Comparison of ENCODE assay signal across 8 cellular contexts in genomic region chr3:43503067-43503728, GRCh38.
A peak's percentile ranks its signal among the peaks of the same experiment; 100 is the strongest.
DNase-seq lines count a peak whose midpoint lies in the region; ATAC-seq, FAIRE-seq and TF ChIP-seq lines count a peak whose summit lies in the region.

No MANE protein-coding gene starts in this region.

- no peak overlapping the region for H3K27ac ChIP-seq in OCI-LY7 (ENCODE audit: low read depth, low read length, poor library complexity, severe bottlenecking)

- peaks cover 25 to 41% of the 10 kb centered on the region in 2 donors for H3K4me1 Mint-ChIP-seq in effector memory CD8-positive, alpha-beta T cell (ENCODE audit: low read depth in 2 of 2)
- peaks cover 4% of the 10 kb centered on the region for H3K4me1 Mint-ChIP-seq in osteocyte (ENCODE audit: unreplicated experiment)

- TF ChIP-seq CTCF in GM12872 (IDR thresholded peaks at IDR 0.05; ENCODE audit: insufficient read depth, low read depth, low read length) (peak; percentile 28; the same call in 1 of the 3 replicates), OCI-LY7 (conservative IDR thresholded peaks at IDR 0.05; ENCODE audit: low read length) (peak; percentile 78), osteocyte (IDR thresholded peaks at IDR 0.05) (peak; percentile 73)

- H3K4me1 ChIP-seq in OCI-LY7 (ENCODE audit: insufficient read depth, low read length, poor library complexity, severe bottlenecking), result no peaks in the 10 kb centered on the region

- H3K9me2 ChIP-seq in OCI-LY7 (ENCODE audit: insufficient read depth, low read length), result no peaks in the 10 kb centered on the region

- no peaks in the 10 kb centered on the region for H3K27me3 Mint-ChIP-seq in effector memory CD8-positive, alpha-beta T cell
- H3K27me3 Mint-ChIP-seq in osteocyte (ENCODE audit: unreplicated experiment), result no peaks in the 10 kb centered on the region

- no peak overlapping the region for H3K4me2 ChIP-seq in OCI-LY7 (ENCODE audit: low read length)

- no TSS peak for BruUV-seq in OCI-LY7 (replicated peaks; lab: Mats Ljungman, UMichigan)

- H3K79me2 ChIP-seq in OCI-LY7 (ENCODE audit: insufficient read depth, low read depth, low read length), result no peaks in the 10 kb centered on the region

- H3K9me3 Mint-ChIP-seq in effector memory CD8-positive, alpha-beta T cell, result no peaks in the 10 kb centered on the region
- no peaks in the 10 kb centered on the region for H3K9me3 Mint-ChIP-seq in osteocyte (ENCODE audit: unreplicated experiment)

- no peaks in the 10 kb centered on the region for H3K9me3 ChIP-seq in OCI-LY7 (ENCODE audit: low read length)

- no peaks in the 10 kb centered on the region for H4K20me1 ChIP-seq in OCI-LY7 (ENCODE audit: insufficient read depth, low read length)

- DNase-seq in A172 (ENCODE audit: low spot score) (peak; percentile 9), OCI-LY7 (ENCODE audit: low spot score) (peak; percentile 32), osteocyte (ENCODE audit: extremely low spot score, unreplicated experiment) (no peak), GM19239 (ENCODE audit: insufficient read length, low spot score) (no peak)
- no peak for DNase-seq in effector memory CD8-positive, alpha-beta T cell

- POLR2A ChIA-PET in OCI-LY7 (lab: Charles Lee), result no interaction called here

- H3K36me3 Mint-ChIP-seq in effector memory CD8-positive, alpha-beta T cell (ENCODE audit: insufficient read depth), result no peaks in the 10 kb centered on the region
- H3K36me3 Mint-ChIP-seq in osteocyte (ENCODE audit: unreplicated experiment), result peaks cover 2% of the 10 kb centered on the region

- H3K4me3 Mint-ChIP-seq in effector memory CD8-positive, alpha-beta T cell, result no peak overlapping the region
- no peak overlapping the region for H3K4me3 Mint-ChIP-seq in osteocyte (ENCODE audit: unreplicated experiment)

- H3K27ac Mint-ChIP-seq in effector memory CD8-positive, alpha-beta T cell, result peak overlapping the region in 1 of 2 donors; percentile 80
- H3K27ac Mint-ChIP-seq in osteocyte (ENCODE audit: unreplicated experiment), result no peak overlapping the region

- CTCF ChIA-PET in OCI-LY7 (lab: Charles Lee; ENCODE audit: unreplicated experiment), result no interaction called here

- H3K36me3 ChIP-seq in OCI-LY7 (ENCODE audit: insufficient read depth, low read length), result no peaks in the 10 kb centered on the region

- no peak for FAIRE-seq in GM19239 (lab: Jason Lieb, UNC)

- peak; percentile 71 for ATAC-seq in effector memory CD8-positive, alpha-beta T cell (replicated peaks)
- ATAC-seq in HG02642 (IDR thresholded peaks at IDR 0.05; ENCODE audit: poor library complexity, unreplicated experiment) (no peak), HG03095 (IDR thresholded peaks at IDR 0.05; ENCODE audit: unreplicated experiment) (no peak)

- intact Hi-C loops in OCI-LY7 (cut with micrococcal nuclease; ENCODE audit: unreplicated experiment), result loop anchor here (10.0 kb wide), 3 partner anchors 58 to 538 kb away; no protein-coding TSS in a partner anchor

- no peak overlapping the region for H3K4me3 ChIP-seq in OCI-LY7 (ENCODE audit: low read depth, low read length, poor library complexity, severe bottlenecking)

- no peak overlapping the region for H2AFZ ChIP-seq in OCI-LY7 (ENCODE audit: low read length)

Comparison
In these comparisons a context has a peak if more than half of its experiments do, and no peak if none do; other contexts are left out.
1. DNase-seq: peak in A172 (single experiment) and OCI-LY7 (single experiment); none in effector memory CD8-positive, alpha-beta T cell (0 of 3), osteocyte (single experiment) and GM19239 (single experiment).
2. CTCF ChIP-seq: peak in every context shown above with its lines; median percentile 78 in OCI-LY7; 73 in osteocyte; 28 in GM12872.